In the genomic region with DNA sequence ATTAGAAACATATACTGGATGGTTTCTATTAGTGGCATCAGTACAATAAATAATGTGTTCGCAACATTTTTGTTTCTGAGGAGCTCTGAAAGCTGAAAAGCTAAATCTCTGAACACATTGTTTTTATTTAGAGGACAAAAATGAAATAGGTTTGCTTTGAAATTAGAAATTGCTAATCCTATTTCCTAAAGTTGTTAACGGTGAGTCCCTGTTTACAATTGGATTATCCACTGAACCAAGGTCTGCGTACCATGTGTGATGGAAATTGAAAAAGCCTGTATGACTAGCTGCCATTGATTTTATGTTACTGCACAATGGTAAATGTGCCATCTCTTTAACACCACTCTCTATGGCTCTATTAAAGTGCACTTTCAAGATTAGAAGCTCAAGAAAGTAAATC, we compare ENCODE assay signal across 10 cellular contexts.
"Had no signal": no experiment of that assay in that cellular context is flagged by ENCODE, and none has a peak within 500 bp of the region (broad histone marks: within the 10 kb centered on the region; RNA-seq: fewer than 3 reads in every experiment).

No MANE protein-coding gene starts in this region.

- H3K4me2 ChIP-seq: KMS-11 had no signal

- FAIRE-seq: HepG2 had no signal

- H3K27ac ChIP-seq: GM23248, HL-60, KMS-11 had no signal

- H3K9ac ChIP-seq: GM23248, KMS-11 had no signal

- ATAC-seq: HCT116, HepG2 had no signal

- H3K4me3 ChIP-seq: GM23248, HAP-1 had no signal

- H3K36me3 ChIP-seq: HAP-1 had no signal

- H3K9me3 ChIP-seq: HAP-1 had no signal

- DNase-seq: GM23248, GOT3, H7, HFFc6, KBM-7 had no signal

- H2AFZ ChIP-seq: GM23248 had no signal

- H3K4me1 ChIP-seq: HAP-1 had no signal
